ENCODE assay signal across 1 cellular context in the genomic region with DNA sequence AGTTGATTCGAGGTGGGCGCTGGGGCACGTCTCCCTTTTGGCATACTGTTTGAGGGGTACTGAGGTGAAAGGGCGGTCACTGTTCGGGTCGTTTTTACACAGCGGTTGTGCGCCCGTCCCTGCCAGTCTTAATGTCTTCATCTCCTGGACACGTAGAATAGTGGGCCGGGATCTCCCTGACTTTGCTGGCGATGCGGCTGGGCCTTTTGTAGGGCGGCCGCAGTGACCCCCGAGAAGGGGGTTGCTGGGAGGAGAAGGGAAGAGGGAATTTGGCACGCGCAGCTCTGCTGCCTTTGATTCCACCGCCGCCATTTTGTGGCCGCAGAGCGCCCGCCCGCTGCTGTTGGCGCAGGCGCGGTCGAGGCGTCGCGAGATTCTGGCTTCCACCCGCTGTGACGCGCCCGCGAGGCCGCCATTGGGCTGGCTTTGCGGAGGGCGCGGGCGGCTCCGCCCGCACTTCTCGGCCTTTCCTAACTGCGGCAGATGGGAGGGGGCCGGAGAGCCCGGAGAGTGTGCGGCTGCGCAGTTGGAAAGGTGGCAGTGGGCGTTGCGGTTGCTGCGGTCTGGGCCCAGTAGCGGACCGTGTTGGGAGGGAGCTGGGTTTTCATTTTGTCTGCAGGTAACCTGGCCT.
TF ChIP-seq lines count a peak whose summit lies in the region.

No MANE protein-coding gene starts in this region.

TF ChIP-seq in HepG2, 621 proteins besides CTCF, POLR2A, EP300 and RAD21 (continued from another document and continues in another):
- TF ChIP-seq IKZF4 (CRISPR knock-in tag; IDR thresholded peaks at IDR 0.05; ENCODE audit: borderline replicate concordance, low read depth, not compliant biosample characterization): no peak
- TF ChIP-seq HOXA9 (CRISPR knock-in tag; IDR thresholded peaks at IDR 0.05; ENCODE audit: borderline replicate concordance): no peak
- TF ChIP-seq SSRP1 (CRISPR knock-in tag; IDR thresholded peaks at IDR 0.05): peak; percentile 79; the same call in 1 of the 2 replicates
- TF ChIP-seq KAT7 (CRISPR knock-in tag; IDR thresholded peaks at IDR 0.05; ENCODE audit: borderline replicate concordance): no peak
- no peak for TF ChIP-seq ZNF75D (CRISPR knock-in tag; IDR thresholded peaks at IDR 0.05; ENCODE audit: borderline replicate concordance)
- TF ChIP-seq TBL1XR1 (IDR thresholded peaks at IDR 0.05; ENCODE audit: borderline replicate concordance, low read length, partially characterized antibody): no peak
- TF ChIP-seq, protein P1, sequence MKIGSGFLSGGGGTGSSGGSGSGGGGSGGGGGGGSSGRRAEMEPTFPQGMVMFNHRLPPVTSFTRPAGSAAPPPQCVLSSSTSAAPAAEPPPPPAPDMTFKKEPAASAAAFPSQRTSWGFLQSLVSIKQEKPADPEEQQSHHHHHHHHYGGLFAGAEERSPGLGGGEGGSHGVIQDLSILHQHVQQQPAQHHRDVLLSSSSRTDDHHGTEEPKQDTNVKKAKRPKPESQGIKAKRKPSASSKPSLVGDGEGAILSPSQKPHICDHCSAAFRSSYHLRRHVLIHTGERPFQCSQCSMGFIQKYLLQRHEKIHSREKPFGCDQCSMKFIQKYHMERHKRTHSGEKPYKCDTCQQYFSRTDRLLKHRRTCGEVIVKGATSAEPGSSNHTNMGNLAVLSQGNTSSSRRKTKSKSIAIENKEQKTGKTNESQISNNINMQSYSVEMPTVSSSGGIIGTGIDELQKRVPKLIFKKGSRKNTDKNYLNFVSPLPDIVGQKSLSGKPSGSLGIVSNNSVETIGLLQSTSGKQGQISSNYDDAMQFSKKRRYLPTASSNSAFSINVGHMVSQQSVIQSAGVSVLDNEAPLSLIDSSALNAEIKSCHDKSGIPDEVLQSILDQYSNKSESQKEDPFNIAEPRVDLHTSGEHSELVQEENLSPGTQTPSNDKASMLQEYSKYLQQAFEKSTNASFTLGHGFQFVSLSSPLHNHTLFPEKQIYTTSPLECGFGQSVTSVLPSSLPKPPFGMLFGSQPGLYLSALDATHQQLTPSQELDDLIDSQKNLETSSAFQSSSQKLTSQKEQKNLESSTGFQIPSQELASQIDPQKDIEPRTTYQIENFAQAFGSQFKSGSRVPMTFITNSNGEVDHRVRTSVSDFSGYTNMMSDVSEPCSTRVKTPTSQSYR (CRISPR knock-in tag; IDR thresholded peaks at IDR 0.05; ENCODE audit: borderline replicate concordance): no peak; the same call in 1 of the 2 replicates
- TF ChIP-seq MYC (CRISPR knock-in tag; IDR thresholded peaks at IDR 0.05; ENCODE audit: borderline replicate concordance): peak; percentile 20; the same call in 1 of the 2 replicates
- TF ChIP-seq, protein P2, sequence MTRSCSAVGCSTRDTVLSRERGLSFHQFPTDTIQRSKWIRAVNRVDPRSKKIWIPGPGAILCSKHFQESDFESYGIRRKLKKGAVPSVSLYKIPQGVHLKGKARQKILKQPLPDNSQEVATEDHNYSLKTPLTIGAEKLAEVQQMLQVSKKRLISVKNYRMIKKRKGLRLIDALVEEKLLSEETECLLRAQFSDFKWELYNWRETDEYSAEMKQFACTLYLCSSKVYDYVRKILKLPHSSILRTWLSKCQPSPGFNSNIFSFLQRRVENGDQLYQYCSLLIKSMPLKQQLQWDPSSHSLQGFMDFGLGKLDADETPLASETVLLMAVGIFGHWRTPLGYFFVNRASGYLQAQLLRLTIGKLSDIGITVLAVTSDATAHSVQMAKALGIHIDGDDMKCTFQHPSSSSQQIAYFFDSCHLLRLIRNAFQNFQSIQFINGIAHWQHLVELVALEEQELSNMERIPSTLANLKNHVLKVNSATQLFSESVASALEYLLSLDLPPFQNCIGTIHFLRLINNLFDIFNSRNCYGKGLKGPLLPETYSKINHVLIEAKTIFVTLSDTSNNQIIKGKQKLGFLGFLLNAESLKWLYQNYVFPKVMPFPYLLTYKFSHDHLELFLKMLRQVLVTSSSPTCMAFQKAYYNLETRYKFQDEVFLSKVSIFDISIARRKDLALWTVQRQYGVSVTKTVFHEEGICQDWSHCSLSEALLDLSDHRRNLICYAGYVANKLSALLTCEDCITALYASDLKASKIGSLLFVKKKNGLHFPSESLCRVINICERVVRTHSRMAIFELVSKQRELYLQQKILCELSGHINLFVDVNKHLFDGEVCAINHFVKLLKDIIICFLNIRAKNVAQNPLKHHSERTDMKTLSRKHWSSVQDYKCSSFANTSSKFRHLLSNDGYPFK (CRISPR knock-in tag; IDR thresholded peaks at IDR 0.05; ENCODE audit: borderline replicate concordance): peak; percentile 66; the same call in 1 of the 2 replicates
- no peak for TF ChIP-seq PTBP1 (IDR thresholded peaks at IDR 0.05; ENCODE audit: low read depth, low read length, poor library complexity, severe bottlenecking)
- TF ChIP-seq, protein P3, sequence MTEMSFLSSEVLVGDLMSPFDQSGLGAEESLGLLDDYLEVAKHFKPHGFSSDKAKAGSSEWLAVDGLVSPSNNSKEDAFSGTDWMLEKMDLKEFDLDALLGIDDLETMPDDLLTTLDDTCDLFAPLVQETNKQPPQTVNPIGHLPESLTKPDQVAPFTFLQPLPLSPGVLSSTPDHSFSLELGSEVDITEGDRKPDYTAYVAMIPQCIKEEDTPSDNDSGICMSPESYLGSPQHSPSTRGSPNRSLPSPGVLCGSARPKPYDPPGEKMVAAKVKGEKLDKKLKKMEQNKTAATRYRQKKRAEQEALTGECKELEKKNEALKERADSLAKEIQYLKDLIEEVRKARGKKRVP (CRISPR knock-in tag; IDR thresholded peaks at IDR 0.05): no peak
- TF ChIP-seq RORA (CRISPR knock-in tag; IDR thresholded peaks at IDR 0.05): no peak
- TF ChIP-seq, protein P4, sequence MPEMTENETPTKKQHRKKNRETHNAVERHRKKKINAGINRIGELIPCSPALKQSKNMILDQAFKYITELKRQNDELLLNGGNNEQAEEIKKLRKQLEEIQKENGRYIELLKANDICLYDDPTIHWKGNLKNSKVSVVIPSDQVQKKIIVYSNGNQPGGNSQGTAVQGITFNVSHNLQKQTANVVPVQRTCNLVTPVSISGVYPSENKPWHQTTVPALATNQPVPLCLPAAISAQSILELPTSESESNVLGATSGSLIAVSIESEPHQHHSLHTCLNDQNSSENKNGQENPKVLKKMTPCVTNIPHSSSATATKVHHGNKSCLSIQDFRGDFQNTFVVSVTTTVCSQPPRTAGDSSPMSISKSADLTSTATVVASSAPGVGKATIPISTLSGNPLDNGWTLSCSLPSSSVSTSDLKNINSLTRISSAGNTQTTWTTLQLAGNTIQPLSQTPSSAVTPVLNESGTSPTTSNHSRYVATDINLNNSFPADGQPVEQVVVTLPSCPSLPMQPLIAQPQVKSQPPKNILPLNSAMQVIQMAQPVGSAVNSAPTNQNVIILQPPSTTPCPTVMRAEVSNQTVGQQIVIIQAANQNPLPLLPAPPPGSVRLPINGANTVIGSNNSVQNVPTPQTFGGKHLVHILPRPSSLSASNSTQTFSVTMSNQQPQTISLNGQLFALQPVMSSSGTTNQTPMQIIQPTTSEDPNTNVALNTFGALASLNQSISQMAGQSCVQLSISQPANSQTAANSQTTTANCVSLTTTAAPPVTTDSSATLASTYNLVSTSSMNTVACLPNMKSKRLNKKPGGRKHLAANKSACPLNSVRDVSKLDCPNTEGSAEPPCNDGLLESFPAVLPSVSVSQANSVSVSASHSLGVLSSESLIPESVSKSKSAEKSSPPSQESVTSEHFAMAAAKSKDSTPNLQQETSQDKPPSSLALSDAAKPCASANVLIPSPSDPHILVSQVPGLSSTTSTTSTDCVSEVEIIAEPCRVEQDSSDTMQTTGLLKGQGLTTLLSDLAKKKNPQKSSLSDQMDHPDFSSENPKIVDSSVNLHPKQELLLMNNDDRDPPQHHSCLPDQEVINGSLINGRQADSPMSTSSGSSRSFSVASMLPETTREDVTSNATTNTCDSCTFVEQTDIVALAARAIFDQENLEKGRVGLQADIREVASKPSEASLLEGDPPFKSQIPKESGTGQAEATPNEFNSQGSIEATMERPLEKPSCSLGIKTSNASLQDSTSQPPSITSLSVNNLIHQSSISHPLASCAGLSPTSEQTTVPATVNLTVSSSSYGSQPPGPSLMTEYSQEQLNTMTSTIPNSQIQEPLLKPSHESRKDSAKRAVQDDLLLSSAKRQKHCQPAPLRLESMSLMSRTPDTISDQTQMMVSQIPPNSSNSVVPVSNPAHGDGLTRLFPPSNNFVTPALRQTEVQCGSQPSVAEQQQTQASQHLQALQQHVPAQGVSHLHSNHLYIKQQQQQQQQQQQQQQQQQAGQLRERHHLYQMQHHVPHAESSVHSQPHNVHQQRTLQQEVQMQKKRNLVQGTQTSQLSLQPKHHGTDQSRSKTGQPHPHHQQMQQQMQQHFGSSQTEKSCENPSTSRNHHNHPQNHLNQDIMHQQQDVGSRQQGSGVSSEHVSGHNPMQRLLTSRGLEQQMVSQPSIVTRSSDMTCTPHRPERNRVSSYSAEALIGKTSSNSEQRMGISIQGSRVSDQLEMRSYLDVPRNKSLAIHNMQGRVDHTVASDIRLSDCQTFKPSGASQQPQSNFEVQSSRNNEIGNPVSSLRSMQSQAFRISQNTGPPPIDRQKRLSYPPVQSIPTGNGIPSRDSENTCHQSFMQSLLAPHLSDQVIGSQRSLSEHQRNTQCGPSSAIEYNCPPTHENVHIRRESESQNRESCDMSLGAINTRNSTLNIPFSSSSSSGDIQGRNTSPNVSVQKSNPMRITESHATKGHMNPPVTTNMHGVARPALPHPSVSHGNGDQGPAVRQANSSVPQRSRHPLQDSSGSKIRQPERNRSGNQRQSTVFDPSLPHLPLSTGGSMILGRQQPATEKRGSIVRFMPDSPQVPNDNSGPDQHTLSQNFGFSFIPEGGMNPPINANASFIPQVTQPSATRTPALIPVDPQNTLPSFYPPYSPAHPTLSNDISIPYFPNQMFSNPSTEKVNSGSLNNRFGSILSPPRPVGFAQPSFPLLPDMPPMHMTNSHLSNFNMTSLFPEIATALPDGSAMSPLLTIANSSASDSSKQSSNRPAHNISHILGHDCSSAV (CRISPR knock-in tag; IDR thresholded peaks at IDR 0.05; ENCODE audit: borderline replicate concordance): no peak
- TF ChIP-seq TBP (CRISPR knock-in tag; IDR thresholded peaks at IDR 0.05): no peak
- peak; percentile 5; the same call in 1 of the 2 replicates for TF ChIP-seq REPIN1 (CRISPR knock-in tag; IDR thresholded peaks at IDR 0.05; ENCODE audit: borderline replicate concordance, low read depth)
- peak; percentile 92 for TF ChIP-seq CHD2 (IDR thresholded peaks at IDR 0.05; ENCODE audit: low read depth, low read length)
- no peak for TF ChIP-seq STAT5B (CRISPR knock-in tag; IDR thresholded peaks at IDR 0.05)
- peak; percentile 42; the same call in 1 of the 2 replicates for TF ChIP-seq SAP130 (CRISPR knock-in tag; IDR thresholded peaks at IDR 0.05; ENCODE audit: low read depth)
- TF ChIP-seq ZNF331 (CRISPR knock-in tag; IDR thresholded peaks at IDR 0.05): peak; percentile 38; the same call in 1 of the 2 replicates
- TF ChIP-seq SNAPC2 (CRISPR knock-in tag; IDR thresholded peaks at IDR 0.05): 0 out of 2 replicates have a peak, but pooled peaks have one; percentile 9
- TF ChIP-seq GABPA (IDR thresholded peaks at IDR 0.05; ENCODE audit: low read depth, low read length): no peak
- no peak for TF ChIP-seq GABPA (CRISPR knock-in tag; IDR thresholded peaks at IDR 0.05; ENCODE audit: low read depth)
- TF ChIP-seq TMF1 (CRISPR knock-in tag; IDR thresholded peaks at IDR 0.05; ENCODE audit: low read depth): 0 out of 2 replicates have a peak, but pooled peaks have one; percentile 43
- TF ChIP-seq MAFG (CRISPR knock-in tag; IDR thresholded peaks at IDR 0.05): no peak
- TF ChIP-seq, protein P5, sequence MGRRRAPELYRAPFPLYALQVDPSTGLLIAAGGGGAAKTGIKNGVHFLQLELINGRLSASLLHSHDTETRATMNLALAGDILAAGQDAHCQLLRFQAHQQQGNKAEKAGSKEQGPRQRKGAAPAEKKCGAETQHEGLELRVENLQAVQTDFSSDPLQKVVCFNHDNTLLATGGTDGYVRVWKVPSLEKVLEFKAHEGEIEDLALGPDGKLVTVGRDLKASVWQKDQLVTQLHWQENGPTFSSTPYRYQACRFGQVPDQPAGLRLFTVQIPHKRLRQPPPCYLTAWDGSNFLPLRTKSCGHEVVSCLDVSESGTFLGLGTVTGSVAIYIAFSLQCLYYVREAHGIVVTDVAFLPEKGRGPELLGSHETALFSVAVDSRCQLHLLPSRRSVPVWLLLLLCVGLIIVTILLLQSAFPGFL (CRISPR knock-in tag; IDR thresholded peaks at IDR 0.05): no peak
- TF ChIP-seq, protein P6, sequence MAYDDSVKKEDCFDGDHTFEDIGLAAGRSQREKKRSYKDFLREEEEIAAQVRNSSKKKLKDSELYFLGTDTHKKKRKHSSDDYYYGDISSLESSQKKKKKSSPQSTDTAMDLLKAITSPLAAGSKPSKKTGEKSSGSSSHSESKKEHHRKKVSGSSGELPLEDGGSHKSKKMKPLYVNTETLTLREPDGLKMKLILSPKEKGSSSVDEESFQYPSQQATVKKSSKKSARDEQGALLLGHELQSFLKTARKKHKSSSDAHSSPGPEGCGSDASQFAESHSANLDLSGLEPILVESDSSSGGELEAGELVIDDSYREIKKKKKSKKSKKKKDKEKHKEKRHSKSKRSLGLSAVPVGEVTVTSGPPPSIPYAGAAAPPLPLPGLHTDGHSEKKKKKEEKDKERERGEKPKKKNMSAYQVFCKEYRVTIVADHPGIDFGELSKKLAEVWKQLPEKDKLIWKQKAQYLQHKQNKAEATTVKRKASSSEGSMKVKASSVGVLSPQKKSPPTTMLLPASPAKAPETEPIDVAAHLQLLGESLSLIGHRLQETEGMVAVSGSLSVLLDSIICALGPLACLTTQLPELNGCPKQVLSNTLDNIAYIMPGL (CRISPR knock-in tag; IDR thresholded peaks at IDR 0.05; ENCODE audit: borderline replicate concordance in 1 of 2, low read depth in 1 of 2): peak in 1 of 2 experiments; percentile 16; a peak in 2 of 4 replicates
- TF ChIP-seq, protein P7, sequence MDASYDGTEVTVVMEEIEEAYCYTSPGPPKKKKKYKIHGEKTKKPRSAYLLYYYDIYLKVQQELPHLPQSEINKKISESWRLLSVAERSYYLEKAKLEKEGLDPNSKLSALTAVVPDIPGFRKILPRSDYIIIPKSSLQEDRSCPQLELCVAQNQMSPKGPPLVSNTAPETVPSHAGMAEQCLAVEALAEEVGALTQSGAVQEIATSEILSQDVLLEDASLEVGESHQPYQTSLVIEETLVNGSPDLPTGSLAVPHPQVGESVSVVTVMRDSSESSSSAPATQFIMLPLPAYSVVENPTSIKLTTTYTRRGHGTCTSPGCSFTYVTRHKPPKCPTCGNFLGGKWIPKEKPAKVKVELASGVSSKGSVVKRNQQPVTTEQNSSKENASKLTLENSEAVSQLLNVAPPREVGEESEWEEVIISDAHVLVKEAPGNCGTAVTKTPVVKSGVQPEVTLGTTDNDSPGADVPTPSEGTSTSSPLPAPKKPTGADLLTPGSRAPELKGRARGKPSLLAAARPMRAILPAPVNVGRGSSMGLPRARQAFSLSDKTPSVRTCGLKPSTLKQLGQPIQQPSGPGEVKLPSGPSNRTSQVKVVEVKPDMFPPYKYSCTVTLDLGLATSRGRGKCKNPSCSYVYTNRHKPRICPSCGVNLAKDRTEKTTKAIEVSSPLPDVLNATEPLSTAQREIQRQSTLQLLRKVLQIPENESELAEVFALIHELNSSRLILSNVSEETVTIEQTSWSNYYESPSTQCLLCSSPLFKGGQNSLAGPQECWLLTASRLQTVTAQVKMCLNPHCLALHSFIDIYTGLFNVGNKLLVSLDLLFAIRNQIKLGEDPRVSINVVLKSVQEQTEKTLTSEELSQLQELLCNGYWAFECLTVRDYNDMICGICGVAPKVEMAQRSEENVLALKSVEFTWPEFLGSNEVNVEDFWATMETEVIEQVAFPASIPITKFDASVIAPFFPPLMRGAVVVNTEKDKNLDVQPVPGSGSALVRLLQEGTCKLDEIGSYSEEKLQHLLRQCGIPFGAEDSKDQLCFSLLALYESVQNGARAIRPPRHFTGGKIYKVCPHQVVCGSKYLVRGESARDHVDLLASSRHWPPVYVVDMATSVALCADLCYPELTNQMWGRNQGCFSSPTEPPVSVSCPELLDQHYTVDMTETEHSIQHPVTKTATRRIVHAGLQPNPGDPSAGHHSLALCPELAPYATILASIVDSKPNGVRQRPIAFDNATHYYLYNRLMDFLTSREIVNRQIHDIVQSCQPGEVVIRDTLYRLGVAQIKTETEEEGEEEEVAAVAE (CRISPR knock-in tag; IDR thresholded peaks at IDR 0.05; ENCODE audit: borderline replicate concordance): no peak
